In genomic region chr7:4099651-4100050, GRCh38 we compare ENCODE assay signal across 30 cellular contexts.
"Had no signal": no experiment of that assay in that cellular context is flagged by ENCODE, and none has a peak within 500 bp of the region (broad histone marks: within the 10 kb centered on the region; RNA-seq: fewer than 3 reads in every experiment).

No MANE protein-coding gene starts in this region.

- H2AFZ ChIP-seq: PC-9 had no signal

- H3K4me3 ChIP-seq: PC-9 had no signal

- DNase-seq: activated B cell treated with CpG ODN at 0.5 μM for 24 hours; activated CD4-positive, alpha-beta memory T cell treated with anti-CD3 and anti-CD28 coated beads for 36 hours; activated CD4-positive, alpha-beta T cell treated with anti-CD3 and anti-CD28 coated beads for 4 hours; activated CD4-positive, alpha-beta T cell treated with anti-CD3 and anti-CD28 coated beads, Interleukin-2, amount 50 U/mL, for 1 hour; activated CD4-positive, CD25-positive, alpha-beta regulatory T cell treated with anti-CD3 and anti-CD28 coated beads, Interleukin-2, amount 50 U/mL, for 72 hours; activated CD8-positive, alpha-beta memory T cell treated with anti-CD3 and anti-CD28 coated beads, Interleukin-2, amount 50 U/mL, for 4 hours; activated naive CD4-positive, alpha-beta T cell treated with anti-CD3 and anti-CD28 coated beads, Interleukin-2, amount 10 ng/mL, durations not matched to agents 7 days and 5 days; activated naive CD8-positive, alpha-beta T cell treated with anti-CD3 and anti-CD28 coated beads, Interleukin-2, amount 50 U/mL, for 24 hours; activated T-cell treated with anti-CD3 and anti-CD28 coated beads for 4 hours; activated T-cell treated with anti-CD3 and anti-CD28 coated beads, Interleukin-2, amount 50 U/mL, for 4 hours; aorta; brain microvascular endothelial cell; central memory CD4-positive, alpha-beta T cell; Karpas-422; NCI-H1105; NCI-H1417 treated with DMSO at 0.1 percent for 48 hours; NCI-H1930; NCI-H2081 treated with DMSO at 0.1 percent for 48 hours; NCI-H510A; NCI-H526; NCI-H748 treated with DMSO at 0.1 percent for 48 hours; NK-92 treated with Interleukin-12 subunit alpha and Interleukin-12 subunit beta, amount 100 ng/mL, for 24 hours; PC-9; SIG-M5; T-cell; T-helper 2 cell; T-helper 9 cell had no signal

- H3K36me3 ChIP-seq: brain microvascular endothelial cell had no signal

- H3K4me2 ChIP-seq: PC-9 had no signal

- H3K27me3 ChIP-seq: brain microvascular endothelial cell had no signal

- FAIRE-seq: RCC 7860 had no signal

- H3K27ac ChIP-seq: brain microvascular endothelial cell, PC-9, RWPE1, VCaP had no signal
